Comparison of ENCODE assay signal across 18 cellular contexts in genomic region chr4:122552898-122553297, GRCh38.
DNase-seq lines count a peak whose midpoint lies in the region; ATAC-seq lines count a peak whose summit lies in the region.
"Had no signal": no experiment of that assay in that cellular context is flagged by ENCODE, and none has a peak within 500 bp of the region (broad histone marks: within the 10 kb centered on the region; RNA-seq: fewer than 3 reads in every experiment).

No MANE protein-coding gene starts in this region.

- peak; percentile 53 to 55 for ATAC-seq in activated T-cell treated with anti-CD3 and anti-CD28 coated beads, Interleukin-2, amount 50 U/mL, for 4 hours
- ATAC-seq in activated naive CD8-positive, alpha-beta T cell treated with anti-CD3 and anti-CD28 coated beads, Interleukin-2, amount 50 U/mL, for 24 hours, result peak; percentile 27
- peak; percentile 24 for ATAC-seq in stimulated activated naive CD8-positive, alpha-beta T cell treated with anti-CD3 and anti-CD28 coated beads, Interleukin-15, Interleukin-2, amounts not matched to agents 100 U/mL and 50 U/mL, for 24 hours
- ATAC-seq: HCT116 had no signal

- DNase-seq in activated T-cell treated with anti-CD3 and anti-CD28 coated beads, Interleukin-2, amount 50 U/mL, for 4 hours, result no peak
- no peak for DNase-seq in activated T-cell treated with anti-CD3 and anti-CD28 coated beads, Interleukin-2, amount 50 U/mL, for 48 hours
- peak; percentile 47 for DNase-seq in stimulated activated CD4-positive, alpha-beta T cell treated with anti-CD3 and anti-CD28 coated beads, Interleukin-15, amount 100 ng/mL, for 24 hours
- no peak for DNase-seq in stimulated activated CD4-positive, alpha-beta T cell treated with anti-CD3 and anti-CD28 coated beads, Interleukin-1b, Interleukin-23, amount 100 ng/mL, for 48 hours
- no peak for DNase-seq in activated naive CD8-positive, alpha-beta T cell treated with anti-CD3 and anti-CD28 coated beads, Interleukin-2, amount 50 U/mL, for 24 hours
- DNase-seq in stimulated activated naive CD8-positive, alpha-beta T cell treated with anti-CD3 and anti-CD28 coated beads, Interleukin-15, Interleukin-2, amounts not matched to agents 100 U/mL and 50 U/mL, for 24 hours, result no peak
- DNase-seq in COLO668 (lab: John Stamatoyannopoulos, UW; ENCODE audit: unreplicated experiment), result no peak
- no peak for DNase-seq in HuH-7 (ENCODE audit: low spot score)
- DNase-seq: BE2C, DMS79, NCI-H1694, NCI-H2081, NCI-H2171, NCI-H524 treated with DMSO at 0.1 percent for 48 hours, NCI-H82, Peyer's patch had no signal

- peaks cover 44% of the 10 kb centered on the region for H3K4me1 Mint-ChIP-seq in activated T-cell treated with anti-CD3 and anti-CD28 coated beads, Interleukin-2, amount 50 U/mL, for 4 hours (ENCODE audit: low read depth)
- H3K4me1 Mint-ChIP-seq in activated naive CD8-positive, alpha-beta T cell treated with anti-CD3 and anti-CD28 coated beads, Interleukin-2, amount 50 U/mL, for 24 hours, result peaks cover 48% of the 10 kb centered on the region
- H3K4me1 Mint-ChIP-seq: IgD-negative memory B cell had no signal

- H3K27ac Mint-ChIP-seq in activated naive CD8-positive, alpha-beta T cell treated with anti-CD3 and anti-CD28 coated beads, Interleukin-2, amount 50 U/mL, for 24 hours, result peak overlapping the region; percentile 11
- H3K27ac Mint-ChIP-seq: IgD-negative memory B cell had no signal

- H3K27me3 Mint-ChIP-seq in activated T-cell treated with anti-CD3 and anti-CD28 coated beads, Interleukin-2, amount 50 U/mL, for 4 hours (ENCODE audit: low read depth), result no peaks in the 10 kb centered on the region
- peaks cover 5% of the 10 kb centered on the region for H3K27me3 Mint-ChIP-seq in activated naive CD8-positive, alpha-beta T cell treated with anti-CD3 and anti-CD28 coated beads, Interleukin-2, amount 50 U/mL, for 24 hours

- no peaks in the 10 kb centered on the region for H3K9me3 Mint-ChIP-seq in activated T-cell treated with anti-CD3 and anti-CD28 coated beads, Interleukin-2, amount 50 U/mL, for 4 hours
- H3K9me3 Mint-ChIP-seq in activated naive CD8-positive, alpha-beta T cell treated with anti-CD3 and anti-CD28 coated beads, Interleukin-2, amount 50 U/mL, for 24 hours, result no peaks in the 10 kb centered on the region
- H3K9me3 Mint-ChIP-seq: IgD-negative memory B cell had no signal

- H3K36me3 Mint-ChIP-seq in activated T-cell treated with anti-CD3 and anti-CD28 coated beads, Interleukin-2, amount 50 U/mL, for 4 hours (ENCODE audit: insufficient read depth), result no peaks in the 10 kb centered on the region
- no peaks in the 10 kb centered on the region for H3K36me3 Mint-ChIP-seq in activated naive CD8-positive, alpha-beta T cell treated with anti-CD3 and anti-CD28 coated beads, Interleukin-2, amount 50 U/mL, for 24 hours (ENCODE audit: low read depth)
- H3K36me3 Mint-ChIP-seq: IgD-negative memory B cell had no signal

- H3K4me3 Mint-ChIP-seq in activated T-cell treated with anti-CD3 and anti-CD28 coated beads, Interleukin-2, amount 50 U/mL, for 4 hours, result peak overlapping the region; percentile 52
- no peak overlapping the region for H3K4me3 Mint-ChIP-seq in activated naive CD8-positive, alpha-beta T cell treated with anti-CD3 and anti-CD28 coated beads, Interleukin-2, amount 50 U/mL, for 24 hours
- H3K4me3 Mint-ChIP-seq: IgD-negative memory B cell had no signal
